Comparison of ENCODE assay signal across 2 cellular contexts in genomic region chr1:224640587-224640986, GRCh38.
TF ChIP-seq lines count a peak whose summit lies in the region.

No MANE protein-coding gene starts in this region.

TF ChIP-seq in IMR-90, 13 proteins besides CTCF, POLR2A, EP300 and RAD21:
- no peak for TF ChIP-seq RCOR1 (IDR thresholded peaks at IDR 0.05; ENCODE audit: insufficient replicate concordance, low read length)
- no peak for TF ChIP-seq MAFK (IDR thresholded peaks at IDR 0.05; ENCODE audit: low read depth, low read length)
- TF ChIP-seq MXI1 (IDR thresholded peaks at IDR 0.05; ENCODE audit: borderline replicate concordance, low read depth, low read length) = no peak
- no peak for TF ChIP-seq ELK1 (IDR thresholded peaks at IDR 0.05; ENCODE audit: borderline replicate concordance, low read depth, low read length)
TF ChIP-seq in IMR-90: peak in this region for 0.

TF ChIP-seq in SK-N-SH, 30 proteins besides CTCF, POLR2A, EP300 and RAD21:
- TF ChIP-seq EZH2phosphoT487 (IDR thresholded peaks at IDR 0.05; ENCODE audit: borderline replicate concordance, low read depth) (no peak), USF1 (IDR thresholded peaks at IDR 0.05; ENCODE audit: borderline replicate concordance, low read depth) (no peak), USF2 (IDR thresholded peaks at IDR 0.05; ENCODE audit: borderline replicate concordance, low read depth, low read length) (no peak), FOXM1 (IDR thresholded peaks at IDR 0.05; ENCODE audit: low read depth) (no peak), NRF1 (IDR thresholded peaks at IDR 0.05; ENCODE audit: low read depth, low read length) (no peak), ELF1 (IDR thresholded peaks at IDR 0.05) (no peak), PBX3 (IDR thresholded peaks at IDR 0.05) (no peak), GABPA (IDR thresholded peaks at IDR 0.05; ENCODE audit: low read depth) (no peak), TEAD4 (IDR thresholded peaks at IDR 0.05; ENCODE audit: borderline replicate concordance, insufficient read depth) (no peak), JUND (IDR thresholded peaks at IDR 0.05) (no peak), POLR2AphosphoS5 (IDR thresholded peaks at IDR 0.05; ENCODE audit: low read depth, low read length) (no peak), CHD2 (IDR thresholded peaks at IDR 0.05; ENCODE audit: low read length, partially characterized antibody) (no peak), MXI1 (IDR thresholded peaks at IDR 0.05; ENCODE audit: low read depth, low read length) (no peak), RFX5 (IDR thresholded peaks at IDR 0.05; ENCODE audit: low read length) (no peak), SIN3A (IDR thresholded peaks at IDR 0.05; ENCODE audit: borderline replicate concordance, low read depth, low read length) (no peak), YY1 (IDR thresholded peaks at IDR 0.05; ENCODE audit: low read depth) (no peak), MEF2A (IDR thresholded peaks at IDR 0.05; ENCODE audit: borderline replicate concordance, low read depth) (no peak), GATA2 (CRISPR knock-in tag; IDR thresholded peaks at IDR 0.05) (no peak), MAX (IDR thresholded peaks at IDR 0.05; ENCODE audit: low read depth) (no peak), FOSL2 (IDR thresholded peaks at IDR 0.05; ENCODE audit: borderline replicate concordance, low read depth) (no peak)
TF ChIP-seq in SK-N-SH: peak in this region for 0.
